20 cellular contexts compared by ENCODE assay signal in the genomic region with DNA sequence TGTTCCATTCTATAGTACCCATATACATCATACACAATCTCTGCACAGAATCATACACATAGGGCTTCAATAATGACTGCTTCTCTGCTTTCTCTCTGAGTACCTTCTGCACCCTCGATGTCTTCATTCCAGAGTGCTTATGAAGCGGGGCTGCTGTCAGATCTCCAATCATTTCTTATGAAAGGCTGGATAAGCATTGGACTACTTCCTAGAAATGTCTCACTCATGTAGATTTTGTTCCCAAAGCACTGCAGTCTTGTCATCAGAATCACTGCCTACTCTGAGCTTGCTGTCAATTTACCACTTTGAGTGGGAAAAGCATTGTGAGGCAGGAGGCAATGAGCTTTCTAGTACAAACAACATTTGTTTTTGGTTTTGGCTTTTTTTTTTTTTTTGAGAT.
"Had no signal": no experiment of that assay in that cellular context is flagged by ENCODE, and none has a peak within 500 bp of the region (broad histone marks: within the 10 kb centered on the region; RNA-seq: fewer than 3 reads in every experiment).

No MANE protein-coding gene starts in this region.

- H3K9me3 ChIP-seq: heart right ventricle, left ventricle myocardium inferior, prostate gland, right lobe of liver, testis, tibial nerve had no signal

- H2AFZ ChIP-seq: parathyroid adenoma had no signal

- H3K27ac ChIP-seq: coronary artery, heart right ventricle, left ventricle myocardium inferior, parathyroid adenoma, prostate gland, right lobe of liver, testis, tibial nerve had no signal

- H3K4me3 ChIP-seq: coronary artery, heart right ventricle, left ventricle myocardium inferior, lung, prostate gland, right lobe of liver, testis, tibial nerve had no signal

- DNase-seq: effector CD4-positive, alpha-beta T cell; endodermal cell; erythroblast; foreskin melanocyte; heart right ventricle; hypothalamus; islet precursor cell; left ventricle myocardium inferior; mesenchymal stem cell; midbrain; retina; right lobe of liver; stimulated activated CD4-positive, alpha-beta T cell treated with anti-CD3 and anti-CD28 coated beads, Interleukin-4, amount 100 ng/mL, for 24 hours; testis had no signal

- H3K79me2 ChIP-seq: parathyroid adenoma had no signal

- H3K36me3 ChIP-seq: heart right ventricle, left ventricle myocardium inferior, prostate gland, right lobe of liver, tibial nerve had no signal

- ATAC-seq: right lobe of liver; stimulated activated memory B cell treated with anti-CD40 and anti-IgM and Interleukin-4, amounts not matched to agents 10 μg/mL and 1 μg/mL and 100 μg/mL, for 72 hours had no signal

- H3K4me1 ChIP-seq: heart right ventricle, left ventricle myocardium inferior, parathyroid adenoma, prostate gland, right lobe of liver, testis, tibial nerve had no signal

- H3K27me3 ChIP-seq: right lobe of liver, testis, tibial nerve had no signal

- H3K9ac ChIP-seq: parathyroid adenoma had no signal
